Comparison of ENCODE assay signal across 12 cellular contexts in genomic region chr10:75773139-75773801, GRCh38.
DNase-seq lines count a peak whose midpoint lies in the region; ATAC-seq and TF ChIP-seq lines count a peak whose summit lies in the region.
"Had no signal": no experiment of that assay in that cellular context is flagged by ENCODE, and none has a peak within 500 bp of the region (broad histone marks: within the 10 kb centered on the region; RNA-seq: fewer than 3 reads in every experiment).

No MANE protein-coding gene starts in this region.

- H3K36me3 Mint-ChIP-seq in MCF 10A (ENCODE audit: insufficient read depth, unreplicated experiment): no peaks in the 10 kb centered on the region
- H3K36me3 Mint-ChIP-seq: neural progenitor cell had no signal

- H4K20me1 ChIP-seq in mammary epithelial cell (ENCODE audit: insufficient read depth, low read length): no peaks in the 10 kb centered on the region

- H3K36me3 ChIP-seq in mammary epithelial cell (ENCODE audit: insufficient read depth, low read length) (no peaks in the 10 kb centered on the region), adipocyte (ENCODE audit: control insufficient read depth, insufficient read depth, low read length, severe bottlenecking) (no peaks in the 10 kb centered on the region), upper lobe of left lung (no peaks in the 10 kb centered on the region)
- H3K36me3 ChIP-seq: neural progenitor cell, thoracic aorta had no signal

- H3K27ac Mint-ChIP-seq in MCF 10A (ENCODE audit: low read depth, unreplicated experiment): no peak overlapping the region
- H3K27ac Mint-ChIP-seq: endodermal cell, neural progenitor cell had no signal

- H3K27me3 Mint-ChIP-seq in MCF 10A (ENCODE audit: insufficient read depth, unreplicated experiment): no peaks in the 10 kb centered on the region

- dilution Hi-C loops in mammary epithelial cell (cut with HindIII; ENCODE audit: low sequenced_read_pairs): no loop called here

- H3K9me3 ChIP-seq in mammary epithelial cell (replicated peaks; ENCODE audit: insufficient read depth, low read length): no peaks in the 10 kb centered on the region
- H3K9me3 ChIP-seq in adipocyte (ENCODE audit: control insufficient read depth, low read length): no peaks in the 10 kb centered on the region
- no peaks in the 10 kb centered on the region for H3K9me3 ChIP-seq in upper lobe of left lung
- H3K9me3 ChIP-seq: thoracic aorta had no signal

- H3K27me3 ChIP-seq in mammary epithelial cell (ENCODE audit: insufficient read depth, low read length): no peaks in the 10 kb centered on the region
- H3K27me3 ChIP-seq in adipocyte (replicated peaks; ENCODE audit: control insufficient read depth, insufficient read depth, low read length): no peaks in the 10 kb centered on the region
- no peaks in the 10 kb centered on the region for H3K27me3 ChIP-seq in upper lobe of left lung
- H3K27me3 ChIP-seq: neural progenitor cell had no signal

- DNase-seq in MCF 10A (ENCODE audit: unreplicated experiment) (peak; percentile 16), mammary epithelial cell (no peak), adipocyte (ENCODE audit: low read depth) (no peak), iris pigment epithelial cell (ENCODE audit: low read depth) (peak; percentile 91), upper lobe of left lung (no peak), GM10248 (ENCODE audit: extremely low spot score) (no peak), NCI-H2227 treated with DMSO at 0.1 percent for 48 hours (lab: John Stamatoyannopoulos, UW) (no peak), mesenteric fat pad (ENCODE audit: low spot score) (no peak)
- DNase-seq: endodermal cell had no signal

- POLR2A ChIA-PET in MCF 10A (lab: Yijun Ruan, JAX): no interaction called here
- POLR2A ChIA-PET in GM10248 (lab: Yijun Ruan, JAX): no interaction called here

- H3K4me1 ChIP-seq in mammary epithelial cell (ENCODE audit: insufficient read depth, low read length) (no peaks in the 10 kb centered on the region), adipocyte (ENCODE audit: control insufficient read depth, insufficient read depth, low read length) (peaks cover 54% of the 10 kb centered on the region), upper lobe of left lung (peaks cover 16 to 27% (median 22%) of the 10 kb centered on the region in 4 donors)
- H3K4me1 ChIP-seq: neural progenitor cell had no signal

- TF ChIP-seq EP300 in upper lobe of left lung (IDR thresholded peaks at IDR 0.05): no peak

- BruUV-seq in MCF 10A (replicated peaks; lab: Mats Ljungman, UMichigan): no TSS peak
- BruUV-seq in mammary epithelial cell (replicated peaks; lab: Mats Ljungman, UMichigan): no TSS peak

- H3K79me2 ChIP-seq in mammary epithelial cell (ENCODE audit: insufficient read depth, low read length): no peaks in the 10 kb centered on the region

- ATAC-seq in upper lobe of left lung (ENCODE audit: low FRiP score in 2 of 2): peak; percentile 43 to 60

- peaks cover 7% of the 10 kb centered on the region for H3K4me1 Mint-ChIP-seq in MCF 10A (ENCODE audit: insufficient read depth, unreplicated experiment)
- H3K4me1 Mint-ChIP-seq: endodermal cell, neural progenitor cell had no signal

- H2AFZ ChIP-seq in mammary epithelial cell (ENCODE audit: low read depth, low read length): no peak overlapping the region
- H2AFZ ChIP-seq: neural progenitor cell had no signal

- WGBS in mammary epithelial cell (ENCODE audit: low coverage, missing lambda C conversion rate): 79% methylated on average over 5 of the region's 5 CpGs
- 63 to 68% methylated on average over 4 to 5 of the region's 5 CpGs for WGBS in upper lobe of left lung, 2 donors

- no peaks in the 10 kb centered on the region for H3K9me3 Mint-ChIP-seq in MCF 10A (ENCODE audit: unreplicated experiment)
- H3K9me3 Mint-ChIP-seq: endodermal cell, neural progenitor cell had no signal

- no peak overlapping the region for H3K4me2 ChIP-seq in mammary epithelial cell (ENCODE audit: insufficient read depth, low read depth, low read length)
- H3K4me2 ChIP-seq: neural progenitor cell had no signal

- H3K9ac ChIP-seq in mammary epithelial cell (ENCODE audit: insufficient read depth, low read length) (no peak overlapping the region), adipocyte (ENCODE audit: low read length) (peak overlapping the region; percentile 66)
- H3K9ac ChIP-seq: neural progenitor cell had no signal

- no peak overlapping the region for H3K4me3 Mint-ChIP-seq in MCF 10A (ENCODE audit: unreplicated experiment)
- H3K4me3 Mint-ChIP-seq: endodermal cell, neural progenitor cell had no signal

- TF ChIP-seq POLR2A in upper lobe of left lung (IDR thresholded peaks at IDR 0.05): no peak

- H3K4me3 ChIP-seq in mammary epithelial cell (replicated peaks in 1 of 3; ENCODE audit: insufficient read depth in 1 of 3, low read depth in 2 of 3, low read length in 3 of 3): no peak overlapping the region
- no peak overlapping the region for H3K4me3 ChIP-seq in adipocyte (ENCODE audit: low read length)
- H3K4me3 ChIP-seq in upper lobe of left lung: no peak overlapping the region
- H3K4me3 ChIP-seq: neural progenitor cell had no signal

- TF ChIP-seq CTCF in MCF 10A (IDR thresholded peaks at IDR 0.05; ENCODE audit: unreplicated experiment) (no peak), mammary epithelial cell (conservative IDR thresholded peaks at IDR 0.05 in 1 of 2, IDR thresholded peaks at IDR 0.05 in 1 of 2; ENCODE audit: extremely low read depth in 1 of 2, insufficient read depth in 1 of 2, low read depth in 1 of 2, low read length in 2 of 2) (no peak), upper lobe of left lung (IDR thresholded peaks at IDR 0.05) (no peak), GM10248 (IDR thresholded peaks at IDR 0.05; ENCODE audit: control extremely low read depth, extremely low read depth, low read depth, missing control alignments) (no peak)

- in situ Hi-C loops in mammary epithelial cell (cut with MboI; ENCODE audit: low sequenced_read_pairs in 2 of 2): no loop called here

- CTCF ChIA-PET in MCF 10A (lab: Yijun Ruan, JAX) (interaction anchor here (0.5 to 0.6 kb wide), 3 partner anchors 248 to 528 kb away, joined by 3 read pairs; no protein-coding TSS in a partner anchor), mammary epithelial cell (lab: Charles Lee; ENCODE audit: low non-redundant PET) (no interaction called here), GM10248 (lab: Yijun Ruan, JAX) (no interaction called here)

- no peak overlapping the region for H3K27ac ChIP-seq in mammary epithelial cell (ENCODE audit: insufficient read depth, low read depth, low read length)
- H3K27ac ChIP-seq in upper lobe of left lung: peak overlapping the region; percentile 1 to 71 (median 66)
- H3K27ac ChIP-seq: C4-2B, neural progenitor cell had no signal

- intact Hi-C loops in MCF 10A (cut with micrococcal nuclease): no loop called here
- intact Hi-C loops in mammary epithelial cell (cut with micrococcal nuclease): no loop called here

Comparison
In these comparisons a context has a peak if more than half of its experiments do, and no peak if none do; other contexts are left out.
1. DNase-seq: peak in MCF 10A (single experiment) and iris pigment epithelial cell (single experiment); none in mammary epithelial cell (single experiment), adipocyte (single experiment), upper lobe of left lung (0 of 2), GM10248 (single experiment), NCI-H2227 treated with DMSO at 0.1 percent for 48 hours (single experiment) and mesenteric fat pad (single experiment).